22 cellular contexts compared by ENCODE assay signal in genomic region chr10:115604627-115605026, GRCh38.
DNase-seq lines count a peak whose midpoint lies in the region; FAIRE-seq and TF ChIP-seq lines count a peak whose summit lies in the region.
"Had no signal": no experiment of that assay in that cellular context is flagged by ENCODE, and none has a peak within 500 bp of the region (broad histone marks: within the 10 kb centered on the region; RNA-seq: fewer than 3 reads in every experiment).

No MANE protein-coding gene starts in this region.

- no peaks in the 10 kb centered on the region for H3K27me3 ChIP-seq in SK-N-SH (ENCODE audit: insufficient read depth)
- H3K27me3 ChIP-seq in neuronal stem cell (ENCODE audit: control insufficient read depth in 3 of 3, insufficient read depth in 3 of 3, low read depth in 1 of 3, low read length in 3 of 3), result no peaks in the 10 kb centered on the region
- H3K27me3 ChIP-seq in suprapubic skin, result no peaks in the 10 kb centered on the region

- no peaks in the 10 kb centered on the region for H3K79me1 ChIP-seq in neuronal stem cell (ENCODE audit: low read depth, low read length)

- H3K4me1 ChIP-seq in SK-N-SH (ENCODE audit: control insufficient read depth in 1 of 2, insufficient read depth in 2 of 2, low read depth in 1 of 2, low read length in 1 of 2), result no peaks in the 10 kb centered on the region; a peak in 1 of 4 replicates
- no peaks in the 10 kb centered on the region for H3K4me1 ChIP-seq in kidney (ENCODE audit: control insufficient read depth in 1 of 2, insufficient read depth in 1 of 2, low read depth in 1 of 2, low read length in 2 of 2)
- H3K4me1 ChIP-seq in neuronal stem cell (ENCODE audit: control insufficient read depth in 2 of 2, insufficient read depth in 1 of 2, low read depth in 1 of 2, low read length in 2 of 2), result peaks cover 0 to 10% of the 10 kb centered on the region in 2 donors
- no peaks in the 10 kb centered on the region for H3K4me1 ChIP-seq in suprapubic skin
- H3K4me1 ChIP-seq: Caco-2 had no signal

- TF ChIP-seq RAD21 in SK-N-SH (IDR thresholded peaks at IDR 0.05; ENCODE audit: low read length), result no peak

- no peaks in the 10 kb centered on the region for H3K79me2 ChIP-seq in SK-N-SH (ENCODE audit: insufficient read depth)

- no peaks in the 10 kb centered on the region for H3K9me3 Mint-ChIP-seq in osteocyte (ENCODE audit: unreplicated experiment)

- H2BK5ac ChIP-seq in neuronal stem cell (ENCODE audit: low read length), result no peak overlapping the region

- H3K4me2 ChIP-seq in SK-N-SH (no peak overlapping the region), neuronal stem cell (ENCODE audit: insufficient read depth, low read length, poor library complexity, severe bottlenecking) (no peak overlapping the region)

- H4K20me1 ChIP-seq in SK-N-SH (ENCODE audit: insufficient read depth), result no peaks in the 10 kb centered on the region

- H3K9me3 ChIP-seq in SK-N-SH, result no peaks in the 10 kb centered on the region
- no peaks in the 10 kb centered on the region for H3K9me3 ChIP-seq in kidney (ENCODE audit: control insufficient read depth in 1 of 2, low read length in 2 of 2)
- no peaks in the 10 kb centered on the region for H3K9me3 ChIP-seq in neuronal stem cell (replicated peaks in 1 of 2; ENCODE audit: control insufficient read depth in 2 of 2, insufficient read depth in 1 of 2, low read depth in 1 of 2, low read length in 2 of 2)
- H3K9me3 ChIP-seq in suprapubic skin, result no peaks in the 10 kb centered on the region
- H3K9me3 ChIP-seq: Caco-2 had no signal

- no peak overlapping the region for H2BK12ac ChIP-seq in neuronal stem cell (ENCODE audit: low read length)

- H3K4me3 ChIP-seq in SK-N-SH (ENCODE audit: low read depth in 2 of 2, low read length in 1 of 2) (no peak overlapping the region), kidney (ENCODE audit: low read length in 2 of 2) (no peak overlapping the region), neuronal stem cell (ENCODE audit: low read length in 2 of 2) (no peak overlapping the region), suprapubic skin (no peak overlapping the region)
- H3K4me3 ChIP-seq: GM12878 had no signal

- H2BK120ac ChIP-seq in neuronal stem cell (ENCODE audit: low read depth, low read length), result no peak overlapping the region

- no peak overlapping the region for H3K4ac ChIP-seq in neuronal stem cell (ENCODE audit: low read length)

- peak; percentile 30 for DNase-seq in SK-N-SH
- no peak for DNase-seq in kidney
- no peak for DNase-seq in osteocyte (ENCODE audit: extremely low spot score, unreplicated experiment)
- DNase-seq in neuronal stem cell (ENCODE audit: low spot score), result no peak
- no peak for DNase-seq in suprapubic skin (ENCODE audit: low spot score in 2 of 2)
- no peak for DNase-seq in NCI-H1694 treated with DMSO at 0.1 percent for 48 hours (lab: John Stamatoyannopoulos, UW)
- no peak for DNase-seq in activated CD8-positive, alpha-beta memory T cell treated with anti-CD3 and anti-CD28 coated beads for 24 hours
- DNase-seq: Caco-2; CD8-positive, alpha-beta T cell; HCEC 1CT; NCI-H1048; NCI-H1417; NCI-H1694; NCI-H2081; NCI-H2227 treated with DMSO at 0.1 percent for 48 hours; NCI-H526 treated with DMSO at 0.1 percent for 48 hours; SHP77 treated with DMSO at 0.1 percent for 48 hours had no signal

- TF ChIP-seq EP300 in SK-N-SH (IDR thresholded peaks at IDR 0.05; ENCODE audit: borderline replicate concordance in 1 of 2, low read depth in 1 of 2, low read length in 1 of 2) (no peak; a peak in 1 of 4 replicates), suprapubic skin (IDR thresholded peaks at IDR 0.05) (no peak)

- H2AK5ac ChIP-seq in neuronal stem cell (ENCODE audit: low read depth, low read length), result no peak overlapping the region

- CTCF ChIA-PET in SK-N-SH (lab: Yijun Ruan, JAX), result interaction anchor here (1.5 kb wide), 2 partner anchors 33 to 728 kb away, joined by 3 read pairs; no protein-coding TSS in a partner anchor

- no peak for TF ChIP-seq POLR2A in suprapubic skin (IDR thresholded peaks at IDR 0.05)

- TF ChIP-seq CTCF in SK-N-SH (IDR thresholded peaks at IDR 0.05), result no peak
- TF ChIP-seq CTCF in kidney (IDR thresholded peaks at IDR 0.05; ENCODE audit: borderline replicate concordance, extremely low read depth, insufficient read depth), result no peak
- no peak for TF ChIP-seq CTCF in osteocyte (IDR thresholded peaks at IDR 0.05)
- no peak for TF ChIP-seq CTCF in suprapubic skin (IDR thresholded peaks at IDR 0.05)

- no peak overlapping the region for H3K4me3 Mint-ChIP-seq in osteocyte (ENCODE audit: unreplicated experiment)
- H3K4me3 Mint-ChIP-seq: B cell; CD8-positive, alpha-beta T cell had no signal

- H4K91ac ChIP-seq in neuronal stem cell (ENCODE audit: low read depth, low read length, poor library complexity), result no peak overlapping the region

- peak overlapping the region; percentile 44 for H3K27ac Mint-ChIP-seq in osteocyte (ENCODE audit: unreplicated experiment)
- H3K27ac Mint-ChIP-seq: B cell; CD8-positive, alpha-beta T cell had no signal

- H2BK15ac ChIP-seq in neuronal stem cell (ENCODE audit: low read length), result no peak overlapping the region

- no peak overlapping the region for H2AFZ ChIP-seq in SK-N-SH (ENCODE audit: low read depth)
- no peak overlapping the region for H2AFZ ChIP-seq in neuronal stem cell (ENCODE audit: low read length)

- H3F3A ChIP-seq in SK-N-SH (replicated peaks; ENCODE audit: insufficient read depth), result no peaks in the 10 kb centered on the region

- H3K14ac ChIP-seq in neuronal stem cell (ENCODE audit: low read length), result no peak overlapping the region

- POLR2A ChIA-PET in SK-N-SH (lab: Yijun Ruan, JAX), result no interaction called here

- no peaks in the 10 kb centered on the region for H3K36me3 Mint-ChIP-seq in osteocyte (ENCODE audit: unreplicated experiment)
- H3K36me3 Mint-ChIP-seq: CD8-positive, alpha-beta T cell had no signal

- H3K9me2 ChIP-seq in SK-N-SH, result no peaks in the 10 kb centered on the region

- H3K27me3 Mint-ChIP-seq in osteocyte (ENCODE audit: unreplicated experiment), result no peaks in the 10 kb centered on the region
- H3K27me3 Mint-ChIP-seq: B cell had no signal

- no peak overlapping the region for H3K9ac ChIP-seq in SK-N-SH
- no peak overlapping the region for H3K9ac ChIP-seq in kidney (ENCODE audit: low read length in 2 of 2)
- H3K9ac ChIP-seq in neuronal stem cell (ENCODE audit: low read depth, low read length, poor library complexity), result no peak overlapping the region

- 24% methylated on average over 2 of the region's 2 CpGs for WGBS in SK-N-SH (ENCODE audit: low lambda C conversion rate)
- WGBS in neuronal stem cell (ENCODE audit: extremely low coverage in 2 of 2, insufficient read length in 2 of 2, insufficient replicate concordance in 1 of 2), 2 donors, result no CpG with 5 or more reads among the region's 2 CpGs
- 67% methylated on average over 2 of the region's 2 CpGs for WGBS in suprapubic skin

- H3K36me3 ChIP-seq in SK-N-SH (replicated peaks in 1 of 2; ENCODE audit: control insufficient read depth in 1 of 2, insufficient read depth in 2 of 2, low read length in 1 of 2), result no peaks in the 10 kb centered on the region
- H3K36me3 ChIP-seq in kidney (ENCODE audit: control insufficient read depth in 1 of 2, insufficient read depth in 2 of 2, low read length in 2 of 2), result no peaks in the 10 kb centered on the region
- no peaks in the 10 kb centered on the region for H3K36me3 ChIP-seq in neuronal stem cell (replicated peaks in 1 of 2; ENCODE audit: control insufficient read depth in 2 of 2, insufficient read depth in 2 of 2, low read length in 2 of 2)
- H3K36me3 ChIP-seq in suprapubic skin, result no peaks in the 10 kb centered on the region

- H3K27ac ChIP-seq in SK-N-SH (ENCODE audit: low read depth in 2 of 2, low read length in 1 of 2), result peak overlapping the region in 1 of 2 experiments; percentile 2; a peak in 2 of 4 replicates
- H3K27ac ChIP-seq in kidney (ENCODE audit: low read depth in 2 of 2, low read length in 2 of 2), result no peak overlapping the region
- no peak overlapping the region for H3K27ac ChIP-seq in neuronal stem cell (replicated peaks; ENCODE audit: low read length)
- H3K27ac ChIP-seq in suprapubic skin, result no peak overlapping the region
- H3K27ac ChIP-seq: C4-2B had no signal

- H3K23ac ChIP-seq in neuronal stem cell (ENCODE audit: low read depth, low read length, poor library complexity), result no peak overlapping the region

- H3K18ac ChIP-seq in neuronal stem cell (ENCODE audit: low read length), result no peak overlapping the region

- peaks cover 27% of the 10 kb centered on the region for H3K4me1 Mint-ChIP-seq in osteocyte (ENCODE audit: unreplicated experiment)
- H3K4me1 Mint-ChIP-seq: B cell had no signal

- intact Hi-C loops in kidney (cut with DNase I), result no loop called here

- FAIRE-seq in kidney (lab: Jason Lieb, UNC), result peak; percentile 52
- FAIRE-seq: G401.6, GM12878, H1 had no signal

- H4K8ac ChIP-seq in neuronal stem cell (ENCODE audit: low read depth, low read length), result no peak overlapping the region

TF ChIP-seq in SK-N-SH, 30 proteins besides CTCF, POLR2A, EP300 and RAD21 (continues in another document):
- TF ChIP-seq ZBTB33 (IDR thresholded peaks at IDR 0.05; ENCODE audit: borderline replicate concordance, low read depth), result no peak
- no peak for TF ChIP-seq GATA2 (CRISPR knock-in tag; IDR thresholded peaks at IDR 0.05)
- TF ChIP-seq, protein P1, sequence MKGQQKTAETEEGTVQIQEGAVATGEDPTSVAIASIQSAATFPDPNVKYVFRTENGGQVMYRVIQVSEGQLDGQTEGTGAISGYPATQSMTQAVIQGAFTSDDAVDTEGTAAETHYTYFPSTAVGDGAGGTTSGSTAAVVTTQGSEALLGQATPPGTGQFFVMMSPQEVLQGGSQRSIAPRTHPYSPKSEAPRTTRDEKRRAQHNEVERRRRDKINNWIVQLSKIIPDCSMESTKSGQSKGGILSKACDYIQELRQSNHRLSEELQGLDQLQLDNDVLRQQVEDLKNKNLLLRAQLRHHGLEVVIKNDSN (IDR thresholded peaks at IDR 0.05; ENCODE audit: borderline replicate concordance, low read depth), result no peak
- no peak for TF ChIP-seq FOXM1 (IDR thresholded peaks at IDR 0.05; ENCODE audit: low read depth)
- TF ChIP-seq YY1 (IDR thresholded peaks at IDR 0.05; ENCODE audit: low read depth), result no peak
